Comparison of ENCODE assay signal across 2 cellular contexts in genomic region chr12:130752037-130752436, GRCh38. TPM values are rescaled to one million over a fixed set of nuclear protein-coding genes. Genes with fewer than 3 reads are reported as not detected.
"Had no signal": no experiment of that assay in that cellular context is flagged by ENCODE, and none has a peak within 500 bp of the region (broad histone marks: within the 10 kb centered on the region; RNA-seq: fewer than 3 reads in every experiment).

No MANE protein-coding gene starts in this region.

RNA-seq across cellular contexts. Expression of gene RIMBP2, which starts 35.9 kb away (rescaled TPM):
- total RNA-seq: PC-3, Right ventricle myocardium superior had no signal
